32 cellular contexts compared by ENCODE assay signal in genomic region chr20:61598586-61598985, GRCh38.
"Had no signal": no experiment of that assay in that cellular context is flagged by ENCODE, and none has a peak within 500 bp of the region (broad histone marks: within the 10 kb centered on the region; RNA-seq: fewer than 3 reads in every experiment).

No MANE protein-coding gene starts in this region.

- H3K27ac ChIP-seq: adrenal gland, body of pancreas, colonic mucosa, epithelial cell of prostate, esophagus squamous epithelium, gastroesophageal sphincter, WERI-Rb-1 had no signal

- H3K4me1 Mint-ChIP-seq: activated CD4-positive, alpha-beta T cell treated with anti-CD3 and anti-CD28 coated beads for 36 hours; activated CD4-positive, alpha-beta T cell treated with anti-CD3 and anti-CD28 coated beads, Interleukin-2, amount 10 ng/mL, durations not matched to agents 24 days and 14 days; activated CD8-positive, alpha-beta memory T cell treated with anti-CD3 and anti-CD28 coated beads, Interleukin-2, amount 10 ng/mL, durations not matched to agents 7 days and 5 days; activated naive CD4-positive, alpha-beta T cell treated with anti-CD3 and anti-CD28 coated beads, Interleukin-2, amount 50 U/mL, for 24 hours; activated naive CD8-positive, alpha-beta T cell treated with anti-CD3 and anti-CD28 coated beads for 36 hours; activated naive CD8-positive, alpha-beta T cell treated with anti-CD3 and anti-CD28 coated beads, Interleukin-2, amount 50 U/mL, for 24 hours; T-helper 17 cell had no signal

- DNase-seq: activated CD4-positive, alpha-beta memory T cell treated with anti-CD3 and anti-CD28 coated beads for 36 hours; activated CD4-positive, alpha-beta T cell treated with anti-CD3 and anti-CD28 coated beads, Interleukin-2, amount 10 ng/mL, durations not matched to agents 24 days and 14 days; activated CD4-positive, CD25-positive, alpha-beta regulatory T cell; activated CD4-positive, CD25-positive, alpha-beta regulatory T cell treated with anti-CD3 and anti-CD28 coated beads, Interleukin-2, amount 50 U/mL, for 72 hours; activated CD8-positive, alpha-beta memory T cell treated with anti-CD3 and anti-CD28 coated beads, Interleukin-2, amount 10 ng/mL, durations not matched to agents 7 days and 5 days; activated CD8-positive, alpha-beta memory T cell treated with anti-CD3 and anti-CD28 coated beads, Interleukin-2, amount 50 U/mL, for 4 hours; activated CD8-positive, alpha-beta T cell treated with anti-CD3 and anti-CD28 coated beads, Interleukin-2, amount 10 ng/mL, durations not matched to agents 7 days and 5 days; activated effector memory CD4-positive, alpha-beta T cell treated with anti-CD3 and anti-CD28 coated beads, Interleukin-2, amount 50 U/mL, for 16 hours; activated naive CD8-positive, alpha-beta T cell treated with anti-CD3 and anti-CD28 coated beads for 36 hours; activated naive CD8-positive, alpha-beta T cell treated with anti-CD3 and anti-CD28 coated beads, Interleukin-2, amount 50 U/mL, for 24 hours; activated T-cell treated with anti-CD3 and anti-CD28 coated beads, Interleukin-2, amount 50 U/mL, for 1 hour; activated T-cell treated with anti-CD3 and anti-CD28 coated beads, Interleukin-2, amount 50 U/mL, for 48 hours; adrenal gland; body of pancreas; colonic mucosa; effector CD8-positive, alpha-beta T cell; esophagus squamous epithelium; foreskin melanocyte; T-helper 1 cell; T-helper 17 cell; T1000; WERI-Rb-1 had no signal

- H3K4me3 Mint-ChIP-seq: activated CD4-positive, alpha-beta memory T cell treated with anti-CD3 and anti-CD28 coated beads for 36 hours; activated CD4-positive, alpha-beta T cell treated with anti-CD3 and anti-CD28 coated beads for 36 hours; activated CD4-positive, alpha-beta T cell treated with anti-CD3 and anti-CD28 coated beads, Interleukin-2, amount 10 ng/mL, durations not matched to agents 24 days and 14 days; activated CD8-positive, alpha-beta memory T cell treated with anti-CD3 and anti-CD28 coated beads, Interleukin-2, amount 10 ng/mL, durations not matched to agents 7 days and 5 days; activated CD8-positive, alpha-beta T cell treated with anti-CD3 and anti-CD28 coated beads, Interleukin-2, amount 10 ng/mL, durations not matched to agents 7 days and 5 days; activated naive CD4-positive, alpha-beta T cell treated with anti-CD3 and anti-CD28 coated beads for 36 hours; activated naive CD4-positive, alpha-beta T cell treated with anti-CD3 and anti-CD28 coated beads, Interleukin-2, amount 50 U/mL, for 24 hours; activated naive CD8-positive, alpha-beta T cell treated with anti-CD3 and anti-CD28 coated beads for 36 hours; activated naive CD8-positive, alpha-beta T cell treated with anti-CD3 and anti-CD28 coated beads, Interleukin-2, amount 50 U/mL, for 24 hours; activated T-helper 1 cell treated with anti-CD3 and anti-CD28 coated beads, Interleukin-12 subunit alpha, Interleukin-12 subunit beta, Interleukin-2, Interleukin-4 antibody, amounts not matched to agents 30 ng/mL and 10 ng/mL and 1 ng/mL, durations not matched to agents 14 hours and 24 hours and 36 hours; T-helper 17 cell; T-helper 2 cell treated with Interferon-gamma antibody and Interleukin-4, amounts not matched to agents 5 μg/mL and 100 μg/mL, for 36 hours had no signal

- H3K27ac Mint-ChIP-seq: activated CD4-positive, alpha-beta memory T cell treated with anti-CD3 and anti-CD28 coated beads for 36 hours; activated CD4-positive, alpha-beta T cell treated with anti-CD3 and anti-CD28 coated beads for 36 hours; activated CD4-positive, alpha-beta T cell treated with anti-CD3 and anti-CD28 coated beads, Interleukin-2, amount 10 ng/mL, durations not matched to agents 24 days and 14 days; activated CD8-positive, alpha-beta memory T cell treated with anti-CD3 and anti-CD28 coated beads, Interleukin-2, amount 10 ng/mL, durations not matched to agents 7 days and 5 days; activated CD8-positive, alpha-beta T cell treated with anti-CD3 and anti-CD28 coated beads, Interleukin-2, amount 10 ng/mL, durations not matched to agents 7 days and 5 days; activated naive CD4-positive, alpha-beta T cell treated with anti-CD3 and anti-CD28 coated beads for 36 hours; activated naive CD4-positive, alpha-beta T cell treated with anti-CD3 and anti-CD28 coated beads, Interleukin-2, amount 50 U/mL, for 24 hours; activated naive CD8-positive, alpha-beta T cell treated with anti-CD3 and anti-CD28 coated beads for 36 hours; activated naive CD8-positive, alpha-beta T cell treated with anti-CD3 and anti-CD28 coated beads, Interleukin-2, amount 50 U/mL, for 24 hours; activated T-helper 1 cell treated with anti-CD3 and anti-CD28 coated beads, Interleukin-12 subunit alpha, Interleukin-12 subunit beta, Interleukin-2, Interleukin-4 antibody, amounts not matched to agents 30 ng/mL and 10 ng/mL and 1 ng/mL, durations not matched to agents 14 hours and 24 hours and 36 hours; activated T-helper 2 cell treated with anti-CD3 and anti-CD28 coated beads, Interferon-gamma antibody, Interleukin-2, Interleukin-4, amounts not matched to agents 10 μg/mL and 5 μg/mL and 100 μg/mL, durations not matched to agents 14 hours and 24 hours and 36 hours; T-helper 17 cell; T-helper 2 cell treated with Interferon-gamma antibody and Interleukin-4, amounts not matched to agents 5 μg/mL and 100 μg/mL, for 36 hours had no signal

- H3K4me3 ChIP-seq: adrenal gland, body of pancreas, colonic mucosa, esophagus squamous epithelium, gastroesophageal sphincter had no signal

- ATAC-seq: activated CD4-positive, alpha-beta T cell treated with anti-CD3 and anti-CD28 coated beads for 36 hours; activated CD8-positive, alpha-beta memory T cell treated with anti-CD3 and anti-CD28 coated beads, Interleukin-2, amount 10 ng/mL, durations not matched to agents 7 days and 5 days; activated CD8-positive, alpha-beta T cell treated with anti-CD3 and anti-CD28 coated beads, Interleukin-2, amount 10 ng/mL, durations not matched to agents 7 days and 5 days; activated naive CD8-positive, alpha-beta T cell treated with anti-CD3 and anti-CD28 coated beads, Interleukin-2, amount 50 U/mL, for 24 hours; body of pancreas; gastroesophageal sphincter; T-helper 17 cell had no signal

- H3K4me1 ChIP-seq: adrenal gland, body of pancreas, colonic mucosa, esophagus squamous epithelium, gastroesophageal sphincter had no signal

- FAIRE-seq: endometrium, endothelial cell of umbilical vein had no signal

- H3K36me3 Mint-ChIP-seq: activated CD4-positive, alpha-beta memory T cell treated with anti-CD3 and anti-CD28 coated beads for 36 hours; activated CD8-positive, alpha-beta memory T cell treated with anti-CD3 and anti-CD28 coated beads, Interleukin-2, amount 10 ng/mL, durations not matched to agents 7 days and 5 days; activated naive CD4-positive, alpha-beta T cell treated with anti-CD3 and anti-CD28 coated beads, Interleukin-2, amount 50 U/mL, for 24 hours; activated naive CD8-positive, alpha-beta T cell treated with anti-CD3 and anti-CD28 coated beads for 36 hours had no signal

- H3K27me3 ChIP-seq: adrenal gland, body of pancreas, colonic mucosa had no signal

- H3K36me3 ChIP-seq: adrenal gland, colonic mucosa, esophagus squamous epithelium, gastroesophageal sphincter, WERI-Rb-1 had no signal

- H3K9me3 ChIP-seq: adrenal gland, colonic mucosa had no signal

- H3K27me3 Mint-ChIP-seq: activated CD4-positive, alpha-beta memory T cell treated with anti-CD3 and anti-CD28 coated beads for 36 hours; activated CD4-positive, alpha-beta T cell treated with anti-CD3 and anti-CD28 coated beads for 36 hours; activated CD4-positive, alpha-beta T cell treated with anti-CD3 and anti-CD28 coated beads, Interleukin-2, amount 10 ng/mL, durations not matched to agents 24 days and 14 days; activated CD8-positive, alpha-beta memory T cell treated with anti-CD3 and anti-CD28 coated beads, Interleukin-2, amount 10 ng/mL, durations not matched to agents 7 days and 5 days; activated naive CD4-positive, alpha-beta T cell treated with anti-CD3 and anti-CD28 coated beads, Interleukin-2, amount 50 U/mL, for 24 hours; activated naive CD8-positive, alpha-beta T cell treated with anti-CD3 and anti-CD28 coated beads for 36 hours; activated naive CD8-positive, alpha-beta T cell treated with anti-CD3 and anti-CD28 coated beads, Interleukin-2, amount 50 U/mL, for 24 hours; T-helper 17 cell had no signal
